8 cellular contexts compared by ENCODE assay signal in the genomic region with DNA sequence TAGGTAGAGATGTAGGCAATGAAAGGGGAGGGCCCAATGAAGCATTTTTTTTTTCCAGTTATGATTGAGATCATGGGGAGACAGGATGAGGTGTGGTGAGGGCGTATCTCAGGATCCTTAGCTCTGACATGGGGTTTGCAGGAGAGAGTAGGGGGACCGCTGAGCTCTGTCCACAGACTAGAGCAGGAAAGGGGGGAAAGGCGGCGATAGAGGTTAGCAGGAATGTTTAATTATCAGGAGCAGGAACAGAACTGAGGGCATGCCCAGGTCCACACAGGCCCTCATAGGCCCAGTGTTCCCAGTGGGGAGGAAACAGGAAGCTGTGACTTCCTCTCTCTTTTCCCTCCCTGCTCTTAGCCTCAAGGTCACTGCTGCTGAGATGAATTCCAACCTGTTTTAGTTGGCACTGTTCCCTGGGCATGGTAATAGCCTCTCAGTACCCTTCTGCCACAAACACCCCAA.
A peak's percentile ranks its signal among the peaks of the same experiment; 100 is the strongest.
DNase-seq lines count a peak whose midpoint lies in the region; ATAC-seq and TF ChIP-seq lines count a peak whose summit lies in the region.

No MANE protein-coding gene starts in this region.

- no peak for ATAC-seq in GM18519 (IDR thresholded peaks at IDR 0.05; ENCODE audit: low FRiP score, unreplicated experiment)

- peak overlapping the region; percentile 94 for H3K27ac Mint-ChIP-seq in T-helper 1 cell treated with Interleukin-12 subunit alpha and Interleukin-12 subunit beta and Interleukin-4 antibody, amounts not matched to agents 30 μg/mL and 1 μg/mL, for 36 hours
- H3K27ac Mint-ChIP-seq in nephron: peak overlapping the region; percentile 85 to 94 (median 93)

- H3K27me3 ChIP-seq in duodenal mucosa (ENCODE audit: control insufficient read depth in 1 of 2, insufficient read depth in 2 of 2, low read length in 2 of 2): no peaks in the 10 kb centered on the region

- peak overlapping the region; percentile 71 for H3K27ac ChIP-seq in duodenal mucosa (ENCODE audit: low read depth, low read length)

- H3K36me3 Mint-ChIP-seq in T-helper 1 cell treated with Interleukin-12 subunit alpha and Interleukin-12 subunit beta and Interleukin-4 antibody, amounts not matched to agents 30 μg/mL and 1 μg/mL, for 36 hours (ENCODE audit: low read depth): peaks cover 9% of the 10 kb centered on the region
- H3K36me3 Mint-ChIP-seq in nephron (ENCODE audit: low read depth): no peaks in the 10 kb centered on the region

- H3K36me3 ChIP-seq in duodenal mucosa (ENCODE audit: control insufficient read depth in 1 of 2, insufficient read depth in 2 of 2, low read length in 2 of 2): no peaks in the 10 kb centered on the region

- H3K4me1 Mint-ChIP-seq in T-helper 1 cell treated with Interleukin-12 subunit alpha and Interleukin-12 subunit beta and Interleukin-4 antibody, amounts not matched to agents 30 μg/mL and 1 μg/mL, for 36 hours (ENCODE audit: low read depth): peaks cover 46% of the 10 kb centered on the region
- peaks cover 37% of the 10 kb centered on the region for H3K4me1 Mint-ChIP-seq in nephron

- H3K4me3 Mint-ChIP-seq in T-helper 1 cell treated with Interleukin-12 subunit alpha and Interleukin-12 subunit beta and Interleukin-4 antibody, amounts not matched to agents 30 μg/mL and 1 μg/mL, for 36 hours: peak overlapping the region; percentile 56
- no peak overlapping the region for H3K4me3 Mint-ChIP-seq in nephron

- peak overlapping the region; percentile 38 to 48 for H3K4me3 ChIP-seq in duodenal mucosa (ENCODE audit: low read depth in 1 of 2, low read length in 2 of 2)

- TF ChIP-seq CTCF in nephron (IDR thresholded peaks at IDR 0.05; ENCODE audit: unreplicated experiment in 3 of 3) (no peak), GM13976 (IDR thresholded peaks at IDR 0.05; ENCODE audit: borderline replicate concordance, control extremely low read depth, extremely low read depth, insufficient read depth, missing control alignments) (no peak)

- H3K4me1 ChIP-seq in duodenal mucosa (ENCODE audit: control insufficient read depth in 1 of 2, insufficient read depth in 2 of 2, low read length in 2 of 2): peaks cover 52 to 58% of the 10 kb centered on the region in 2 donors

- no peaks in the 10 kb centered on the region for H3K27me3 Mint-ChIP-seq in T-helper 1 cell treated with Interleukin-12 subunit alpha and Interleukin-12 subunit beta and Interleukin-4 antibody, amounts not matched to agents 30 μg/mL and 1 μg/mL, for 36 hours (ENCODE audit: low read depth)
- H3K27me3 Mint-ChIP-seq in nephron (ENCODE audit: low read depth): no peaks in the 10 kb centered on the region

- peak overlapping the region; percentile 51 to 67 for H3K9ac ChIP-seq in duodenal mucosa (ENCODE audit: low read depth in 1 of 2, low read length in 2 of 2)

- H3K9me3 ChIP-seq in duodenal mucosa (ENCODE audit: control insufficient read depth in 1 of 2, low read length in 2 of 2): no peaks in the 10 kb centered on the region

- in situ Hi-C loops in GM13976 (cut with MboI; ENCODE audit: low sequenced_read_pairs, unreplicated experiment): no loop called here

- no peaks in the 10 kb centered on the region for H3K9me3 Mint-ChIP-seq in T-helper 1 cell treated with Interleukin-12 subunit alpha and Interleukin-12 subunit beta and Interleukin-4 antibody, amounts not matched to agents 30 μg/mL and 1 μg/mL, for 36 hours
- H3K9me3 Mint-ChIP-seq in nephron: no peaks in the 10 kb centered on the region

- DNase-seq in T-helper 1 cell: no peak
- peak; percentile 79 to 92 for DNase-seq in SHP77 (lab: John Stamatoyannopoulos, UW)
- DNase-seq in NCI-H1105 treated with DMSO at 0.1 percent for 48 hours (lab: John Stamatoyannopoulos, UW): no peak
- no peak for DNase-seq in GM13976 (ENCODE audit: low spot score)

Comparison
In these comparisons a context has a peak if more than half of its experiments do, and no peak if none do; other contexts are left out.
1. DNase-seq: peak in SHP77 (2 of 2); none in T-helper 1 cell (0 of 5), NCI-H1105 treated with DMSO at 0.1 percent for 48 hours (single experiment) and GM13976 (single experiment).